In the genomic region with DNA sequence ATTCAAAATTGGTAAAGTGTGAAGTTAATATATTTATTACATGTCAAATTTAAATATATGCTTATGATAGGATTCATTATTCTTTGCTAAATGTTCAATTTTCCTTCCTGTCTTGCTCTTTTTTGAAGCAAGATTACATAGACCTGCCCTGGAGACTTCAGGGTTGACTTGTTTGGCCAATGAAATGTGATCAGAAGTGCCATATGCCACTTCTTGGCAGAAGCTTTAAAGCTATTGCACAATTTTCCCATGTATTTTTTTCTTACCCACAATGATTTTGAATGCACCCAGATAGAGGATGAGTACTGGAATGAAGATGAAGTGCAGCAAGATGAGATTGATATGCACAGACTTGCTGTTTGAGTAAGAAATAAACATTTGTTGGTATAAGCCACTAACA, we compare ENCODE assay signal across 17 cellular contexts.
DNase-seq lines count a peak whose midpoint lies in the region; ATAC-seq, FAIRE-seq and TF ChIP-seq lines count a peak whose summit lies in the region.
"Had no signal": no experiment of that assay in that cellular context is flagged by ENCODE, and none has a peak within 500 bp of the region (broad histone marks: within the 10 kb centered on the region; RNA-seq: fewer than 3 reads in every experiment).

No MANE protein-coding gene starts in this region.

- BruUV-seq in HepG2 (replicated peaks; lab: Mats Ljungman, UMichigan): no TSS peak

- TF ChIP-seq CTCF in HepG2 (CRISPR knock-in tag; IDR thresholded peaks at IDR 0.05): no peak

- POLR2A ChIA-PET in HepG2 (lab: Yijun Ruan, JAX): no interaction called here

- TF ChIP-seq EP300 in HepG2 (IDR thresholded peaks at IDR 0.05; ENCODE audit: low read depth in 2 of 2, low read length in 2 of 2) (no peak), HepG2 (CRISPR knock-in tag; IDR thresholded peaks at IDR 0.05; ENCODE audit: borderline replicate concordance) (no peak)

- no peaks in the 10 kb centered on the region for H4K20me1 ChIP-seq in HepG2 (ENCODE audit: insufficient read depth, low read length)
- H4K20me1 ChIP-seq: BLaER1 had no signal

- TF ChIP-seq RAD21 in HepG2 (CRISPR knock-in tag; IDR thresholded peaks at IDR 0.05): no peak

- DNase-seq in NCI-H1694 treated with DMSO at 0.1 percent for 48 hours (lab: John Stamatoyannopoulos, UW) (peak; percentile 9), NCI-H1694 (lab: John Stamatoyannopoulos, UW) (no peak), NCI-H2171 treated with DMSO at 0.1 percent for 48 hours (lab: John Stamatoyannopoulos, UW) (peak; percentile 94), NCI-H69 (lab: John Stamatoyannopoulos, UW) (peak; percentile 92), LoVo (ENCODE audit: low spot score) (no peak), NCI-H187 (lab: John Stamatoyannopoulos, UW) (no peak), HepG2 (ENCODE audit: low spot score) (no peak)
- DNase-seq in stimulated activated CD4-positive, alpha-beta T cell treated with anti-CD3 and anti-CD28 coated beads, Interleukin-2, amount 100 ng/mL, for 24 hours: no peak
- DNase-seq: AML-193; Caco-2; CD8-positive, alpha-beta memory T cell; H7 had no signal

- ATAC-seq in HepG2: no peak
- ATAC-seq: GM12878, GM23338 had no signal

- no peak overlapping the region for H2AFZ ChIP-seq in HepG2 (ENCODE audit: low read length)
- H2AFZ ChIP-seq: GM23338 had no signal

- H3K27ac ChIP-seq in HepG2 (ENCODE audit: extremely low read length, insufficient read depth, low read length): no peak overlapping the region
- H3K27ac ChIP-seq: 22Rv1, BLaER1 had no signal

- FAIRE-seq in HepG2 (lab: Jason Lieb, UNC): no peak
- FAIRE-seq: GM12878, GM18507 had no signal

- CTCF ChIA-PET in HepG2 (lab: Yijun Ruan, JAX; ENCODE audit: low intra/inter-chr PET ratio, low total read pairs): no interaction called here

- H3K27me3 ChIP-seq in HepG2 (ENCODE audit: control insufficient read depth in 1 of 2, insufficient read depth in 2 of 2, low read length in 2 of 2): no peaks in the 10 kb centered on the region
- H3K27me3 ChIP-seq: BLaER1 had no signal

- no peaks in the 10 kb centered on the region for H3K9me3 ChIP-seq in HepG2 (ENCODE audit: low read length)
- H3K9me3 ChIP-seq: BLaER1, Caco-2 had no signal

- in situ Hi-C loops in HepG2 (cut with HindIII; ENCODE audit: extremely low pct_ligation_motif_present, low pct_unique_long_range_greater_than_20kb): no loop called here

- H3K4me1 ChIP-seq in HepG2 (ENCODE audit: insufficient read depth, low read length): no peaks in the 10 kb centered on the region
- H3K4me1 ChIP-seq: BLaER1, Caco-2 had no signal

- H3K36me3 ChIP-seq in HepG2 (replicated peaks in 1 of 2; ENCODE audit: control insufficient read depth in 1 of 2, insufficient read depth in 2 of 2, low read length in 2 of 2): no peaks in the 10 kb centered on the region
- H3K36me3 ChIP-seq: BLaER1 had no signal

- TF ChIP-seq POLR2A in HepG2 (IDR thresholded peaks at IDR 0.05; ENCODE audit: insufficient read depth in 1 of 2, low read depth in 2 of 2, low read length in 2 of 2): no peak

- H3K79me2 ChIP-seq in HepG2 (ENCODE audit: insufficient read depth, low read length): no peaks in the 10 kb centered on the region

- H3K4me2 ChIP-seq in HepG2 (ENCODE audit: low read depth, low read length): no peak overlapping the region
- H3K4me2 ChIP-seq: BLaER1, GM23338 had no signal

- no peak overlapping the region for H3K4me3 ChIP-seq in HepG2 (replicated peaks in 1 of 3; ENCODE audit: insufficient read depth in 1 of 3, low read depth in 2 of 3, low read length in 3 of 3)
- H3K4me3 ChIP-seq: BLaER1, GM12878, GM23338 had no signal

- H3K9ac ChIP-seq in HepG2 (ENCODE audit: insufficient read depth, low read depth, low read length): no peak overlapping the region
- H3K9ac ChIP-seq: BLaER1 had no signal

- intact Hi-C loops in HepG2 (cut with micrococcal nuclease; ENCODE audit: unreplicated experiment): no loop called here

TF ChIP-seq in HepG2, 621 proteins besides CTCF, POLR2A, EP300 and RAD21:
- TF ChIP-seq, protein P1, sequence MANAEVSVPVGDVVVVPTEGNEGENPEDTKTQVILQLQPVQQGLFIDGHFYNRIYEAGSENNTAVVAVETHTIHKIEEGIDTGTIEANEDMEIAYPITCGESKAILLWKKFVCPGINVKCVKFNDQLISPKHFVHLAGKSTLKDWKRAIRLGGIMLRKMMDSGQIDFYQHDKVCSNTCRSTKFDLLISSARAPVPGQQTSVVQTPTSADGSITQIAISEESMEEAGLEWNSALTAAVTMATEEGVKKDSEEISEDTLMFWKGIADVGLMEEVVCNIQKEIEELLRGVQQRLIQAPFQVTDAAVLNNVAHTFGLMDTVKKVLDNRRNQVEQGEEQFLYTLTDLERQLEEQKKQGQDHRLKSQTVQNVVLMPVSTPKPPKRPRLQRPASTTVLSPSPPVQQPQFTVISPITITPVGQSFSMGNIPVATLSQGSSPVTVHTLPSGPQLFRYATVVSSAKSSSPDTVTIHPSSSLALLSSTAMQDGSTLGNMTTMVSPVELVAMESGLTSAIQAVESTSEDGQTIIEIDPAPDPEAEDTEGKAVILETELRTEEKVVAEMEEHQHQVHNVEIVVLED (CRISPR knock-in tag; IDR thresholded peaks at IDR 0.05; ENCODE audit: borderline replicate concordance): no peak
- TF ChIP-seq, protein P2, sequence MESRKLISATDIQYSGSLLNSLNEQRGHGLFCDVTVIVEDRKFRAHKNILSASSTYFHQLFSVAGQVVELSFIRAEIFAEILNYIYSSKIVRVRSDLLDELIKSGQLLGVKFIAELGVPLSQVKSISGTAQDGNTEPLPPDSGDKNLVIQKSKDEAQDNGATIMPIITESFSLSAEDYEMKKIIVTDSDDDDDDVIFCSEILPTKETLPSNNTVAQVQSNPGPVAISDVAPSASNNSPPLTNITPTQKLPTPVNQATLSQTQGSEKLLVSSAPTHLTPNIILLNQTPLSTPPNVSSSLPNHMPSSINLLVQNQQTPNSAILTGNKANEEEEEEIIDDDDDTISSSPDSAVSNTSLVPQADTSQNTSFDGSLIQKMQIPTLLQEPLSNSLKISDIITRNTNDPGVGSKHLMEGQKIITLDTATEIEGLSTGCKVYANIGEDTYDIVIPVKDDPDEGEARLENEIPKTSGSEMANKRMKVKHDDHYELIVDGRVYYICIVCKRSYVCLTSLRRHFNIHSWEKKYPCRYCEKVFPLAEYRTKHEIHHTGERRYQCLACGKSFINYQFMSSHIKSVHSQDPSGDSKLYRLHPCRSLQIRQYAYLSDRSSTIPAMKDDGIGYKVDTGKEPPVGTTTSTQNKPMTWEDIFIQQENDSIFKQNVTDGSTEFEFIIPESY (CRISPR knock-in tag; IDR thresholded peaks at IDR 0.05): no peak
- TF ChIP-seq HES4 (CRISPR knock-in tag; IDR thresholded peaks at IDR 0.05; ENCODE audit: borderline replicate concordance): no peak

Comparison
In these comparisons a context has a peak if more than half of its experiments do, and no peak if none do; other contexts are left out.
1. DNase-seq: peak in NCI-H1694 treated with DMSO at 0.1 percent for 48 hours (single experiment), NCI-H2171 treated with DMSO at 0.1 percent for 48 hours (single experiment) and NCI-H69 (single experiment); none in NCI-H1694 (single experiment), stimulated activated CD4-positive, alpha-beta T cell treated with anti-CD3 and anti-CD28 coated beads, Interleukin-2, amount 100 ng/mL, for 24 hours (0 of 2), LoVo (single experiment), NCI-H187 (0 of 2) and HepG2 (single experiment).